Comparison of ENCODE assay signal across 8 cellular contexts in the genomic region with DNA sequence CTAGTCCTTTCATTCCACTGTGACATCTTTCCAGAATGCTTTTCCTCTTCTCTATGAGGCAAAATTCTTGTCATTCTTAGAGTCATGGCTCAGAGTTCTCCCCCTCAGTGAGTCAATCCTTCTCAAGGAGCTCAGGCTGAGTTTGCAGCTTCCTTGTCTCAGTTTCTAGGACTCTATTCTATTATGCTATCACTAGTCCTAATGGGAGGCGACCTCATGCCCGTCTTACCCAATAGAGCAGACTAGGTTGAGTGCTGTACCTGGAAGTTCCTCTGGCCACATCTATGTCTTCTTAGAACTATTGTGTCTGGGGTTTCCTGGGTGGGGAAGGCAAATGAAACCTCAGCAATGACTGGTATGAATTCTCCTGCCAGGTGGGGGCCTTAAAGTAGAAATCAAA. TPM values are rescaled to one million over a fixed set of nuclear protein-coding genes. Genes with fewer than 3 reads are reported as not detected.
DNase-seq lines count a peak whose midpoint lies in the region; ATAC-seq and FAIRE-seq lines count a peak whose summit lies in the region.

No MANE protein-coding gene starts in this region.

- H3K27ac Mint-ChIP-seq in activated T-cell treated with anti-CD3 and anti-CD28 coated beads, Interleukin-2, amount 50 U/mL, for 72 hours, result peak overlapping the region; percentile 97

- H3K9me3 Mint-ChIP-seq in activated T-cell treated with anti-CD3 and anti-CD28 coated beads, Interleukin-2, amount 50 U/mL, for 72 hours, result no peaks in the 10 kb centered on the region

- no peaks in the 10 kb centered on the region for H3K27me3 Mint-ChIP-seq in activated T-cell treated with anti-CD3 and anti-CD28 coated beads, Interleukin-2, amount 50 U/mL, for 72 hours (ENCODE audit: low read depth)

- peaks cover 0 to 7% of the 10 kb centered on the region in 2 donors for H3K36me3 Mint-ChIP-seq in activated T-cell treated with anti-CD3 and anti-CD28 coated beads, Interleukin-2, amount 50 U/mL, for 72 hours (ENCODE audit: insufficient read depth in 2 of 2)

- peaks cover 73% of the 10 kb centered on the region for H3K4me1 Mint-ChIP-seq in activated T-cell treated with anti-CD3 and anti-CD28 coated beads, Interleukin-2, amount 50 U/mL, for 72 hours (ENCODE audit: low read depth)

- peak overlapping the region; percentile 75 to 91 for H3K4me3 Mint-ChIP-seq in activated T-cell treated with anti-CD3 and anti-CD28 coated beads, Interleukin-2, amount 50 U/mL, for 72 hours

- peak; percentile 42 for DNase-seq in activated naive CD4-positive, alpha-beta T cell treated with Interleukin-2 at 50 U/mL for 16 hours
- DNase-seq in activated naive CD4-positive, alpha-beta T cell (lab: John Stamatoyannopoulos, UW), result no peak
- peak; percentile 53 to 66 for DNase-seq in activated T-cell treated with anti-CD3 and anti-CD28 coated beads, Interleukin-2, amount 50 U/mL, for 72 hours
- DNase-seq in islet precursor cell, result peak; percentile 93
- peak; percentile 58 for DNase-seq in urothelium cell line (ENCODE audit: low spot score)
- no peak for DNase-seq in putamen (ENCODE audit: low spot score)

- ATAC-seq in activated T-cell treated with anti-CD3 and anti-CD28 coated beads, Interleukin-2, amount 50 U/mL, for 72 hours (replicated peaks in 1 of 2), result peak; percentile 83 to 84
- ATAC-seq in HG02759 (IDR thresholded peaks at IDR 0.05; ENCODE audit: unreplicated experiment), result no peak
- no peak for ATAC-seq in GM19463 (IDR thresholded peaks at IDR 0.05; ENCODE audit: unreplicated experiment)

- no peak for FAIRE-seq in urothelium cell line (lab: Jason Lieb, UNC)

RNA-seq across cellular contexts. Expression of a gene that starts 51.5 kb away (rescaled TPM):
- total RNA-seq in activated T-cell treated with anti-CD3 and anti-CD28 coated beads, Interleukin-2, amount 50 U/mL, for 72 hours, result 10 to 100 TPM; 42.0 to 43.4 TPM

RNA-seq across cellular contexts. Expression of a gene that starts 57.6 kb away (rescaled TPM):
- total RNA-seq in activated T-cell treated with anti-CD3 and anti-CD28 coated beads, Interleukin-2, amount 50 U/mL, for 72 hours, result 100 to 1,000 TPM; 378 to 401 TPM

Comparison
In these comparisons a context has a peak if more than half of its experiments do, and no peak if none do; other contexts are left out.
1. DNase-seq: peak in activated naive CD4-positive, alpha-beta T cell treated with Interleukin-2 at 50 U/mL for 16 hours (single experiment), activated T-cell treated with anti-CD3 and anti-CD28 coated beads, Interleukin-2, amount 50 U/mL, for 72 hours (2 of 2), islet precursor cell (single experiment) and urothelium cell line (single experiment); none in activated naive CD4-positive, alpha-beta T cell (0 of 4) and putamen (single experiment).
2. ATAC-seq: peak in activated T-cell treated with anti-CD3 and anti-CD28 coated beads, Interleukin-2, amount 50 U/mL, for 72 hours (2 of 2); none in HG02759 (single experiment) and GM19463 (single experiment).